9 cellular contexts compared by ENCODE assay signal in genomic region chr1:224168859-224169380, GRCh38. TPM values are rescaled to one million over a fixed set of nuclear protein-coding genes. Genes with fewer than 3 reads are reported as not detected.
A peak's percentile ranks its signal among the peaks of the same experiment; 100 is the strongest.
DNase-seq lines count a peak whose midpoint lies in the region; ATAC-seq and TF ChIP-seq lines count a peak whose summit lies in the region.
"Had no signal": no experiment of that assay in that cellular context is flagged by ENCODE, and none has a peak within 500 bp of the region (broad histone marks: within the 10 kb centered on the region; RNA-seq: fewer than 3 reads in every experiment).

No MANE protein-coding gene starts in this region.

- no peaks in the 10 kb centered on the region for H3K9me3 Mint-ChIP-seq in activated naive CD8-positive, alpha-beta T cell (ENCODE audit: low read depth)

- no peak for TF ChIP-seq CTCF in GM10266 (IDR thresholded peaks at IDR 0.05; ENCODE audit: control insufficient read depth, insufficient read depth, low read depth, missing control alignments)
- no peak for TF ChIP-seq CTCF in upper lobe of right lung (IDR thresholded peaks at IDR 0.05)

- intact Hi-C loops in upper lobe of right lung (cut with DNase I): no loop called here

- DNase-seq in GM10266 (ENCODE audit: extremely low spot score) (peak; percentile 57), HS-27A (ENCODE audit: low read depth) (peak; percentile 29), kidney tubule cell (ENCODE audit: low spot score) (peak; percentile 93), upper lobe of right lung (no peak), SHP77 (lab: John Stamatoyannopoulos, UW) (no peak), NCI-H748 (lab: John Stamatoyannopoulos, UW; ENCODE audit: unreplicated experiment) (no peak)

- H3K4me3 Mint-ChIP-seq in activated naive CD8-positive, alpha-beta T cell: peak overlapping the region; percentile 42

- peak overlapping the region; percentile 64 for H3K27ac Mint-ChIP-seq in activated naive CD8-positive, alpha-beta T cell

- H3K27me3 Mint-ChIP-seq in activated naive CD8-positive, alpha-beta T cell: no peaks in the 10 kb centered on the region

- ATAC-seq in GM21529 (IDR thresholded peaks at IDR 0.05; ENCODE audit: unreplicated experiment) (peak; percentile 95), upper lobe of right lung (peak; percentile 86)

- H3K4me1 Mint-ChIP-seq in activated naive CD8-positive, alpha-beta T cell (ENCODE audit: low read depth): peaks cover 32% of the 10 kb centered on the region

- H3K4me1 ChIP-seq in upper lobe of right lung: no peaks in the 10 kb centered on the region
- H3K4me1 ChIP-seq: parathyroid adenoma had no signal

- H3K36me3 ChIP-seq in upper lobe of right lung: no peaks in the 10 kb centered on the region

- H3K36me3 Mint-ChIP-seq in activated naive CD8-positive, alpha-beta T cell: peaks cover 5% of the 10 kb centered on the region

- H3K27ac ChIP-seq in upper lobe of right lung: peak overlapping the region; percentile 20
- H3K27ac ChIP-seq: parathyroid adenoma had no signal

- no peaks in the 10 kb centered on the region for H3K27me3 ChIP-seq in upper lobe of right lung

- H3K4me3 ChIP-seq in upper lobe of right lung: no peak overlapping the region

- no peaks in the 10 kb centered on the region for H3K9me3 ChIP-seq in upper lobe of right lung

RNA-seq across cellular contexts. Expression of gene DEGS1, which starts 14.1 kb away (rescaled TPM):
- 76.7 TPM for total RNA-seq in upper lobe of right lung

RNA-seq across cellular contexts. Expression of gene FBXO28, which starts 55.0 kb away (rescaled TPM):
- total RNA-seq in upper lobe of right lung: 24.9 TPM

Comparison
In these comparisons a context has a peak if more than half of its experiments do, and no peak if none do; other contexts are left out.
1. DNase-seq: peak in GM10266 (single experiment), HS-27A (single experiment) and kidney tubule cell (single experiment); none in upper lobe of right lung (single experiment), SHP77 (0 of 2) and NCI-H748 (single experiment).